In the genomic region with DNA sequence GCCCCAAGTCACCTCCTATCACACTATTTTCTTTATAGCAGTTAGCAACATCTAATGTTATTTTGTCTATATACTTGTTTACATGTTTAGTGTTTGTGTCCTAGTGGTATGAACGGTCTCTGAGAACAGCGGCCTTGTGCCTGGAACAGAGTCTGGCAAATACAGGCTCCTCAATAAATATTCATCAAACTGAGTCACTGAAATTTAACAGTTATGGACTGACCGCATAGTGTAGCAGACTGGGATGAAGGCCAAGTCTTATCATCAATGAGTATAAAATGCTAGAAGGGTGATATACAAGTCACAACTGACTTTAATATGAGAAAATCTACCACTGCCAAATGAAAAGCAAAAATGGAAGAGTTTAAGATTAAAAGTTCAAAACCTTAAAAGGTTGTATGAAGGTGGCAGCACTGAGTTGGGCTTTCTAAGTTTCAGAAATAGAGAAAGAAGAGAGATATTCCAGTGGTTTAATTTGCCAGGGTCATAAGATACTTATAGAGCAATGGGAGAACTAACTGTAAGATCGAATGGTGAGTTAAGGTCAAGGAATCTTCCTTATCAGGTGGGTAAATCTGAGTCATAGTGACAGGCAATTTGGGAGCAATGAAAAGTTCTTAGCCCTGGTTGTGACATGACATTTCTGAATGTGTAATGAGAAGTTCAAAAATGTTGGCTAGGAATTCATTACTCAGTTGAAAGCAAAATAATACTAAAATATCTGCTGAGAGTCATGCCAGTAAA, we compare ENCODE assay signal across 11 cellular contexts. TPM values are rescaled to one million over a fixed set of nuclear protein-coding genes. Genes with fewer than 3 reads are reported as not detected.
DNase-seq lines count a peak whose midpoint lies in the region; ATAC-seq and TF ChIP-seq lines count a peak whose summit lies in the region.
"Had no signal": no experiment of that assay in that cellular context is flagged by ENCODE, and none has a peak within 500 bp of the region (broad histone marks: within the 10 kb centered on the region; RNA-seq: fewer than 3 reads in every experiment).

No MANE protein-coding gene starts in this region.

- DNase-seq in AG08396 (ENCODE audit: low spot score) (peak; percentile 25), HS-5 (ENCODE audit: low read depth) (peak; percentile 73), amniotic epithelial cell (ENCODE audit: low read depth) (peak; percentile 79), left lung (no peak), midbrain (lab: John Stamatoyannopoulos, UW) (no peak), NOMO-1 treated with DMSO at 0.1 percent for 48 hours (lab: John Stamatoyannopoulos, UW; ENCODE audit: unreplicated experiment) (no peak), occipital lobe (lab: John Stamatoyannopoulos, UW) (no peak), WERI-Rb-1 (no peak)
- DNase-seq: activated T-cell treated with anti-CD3 and anti-CD28 coated beads for 4 hours, DND-41, NCI-H1436 had no signal

- intact Hi-C loops in left lung (cut with DNase I): no loop called here

- ATAC-seq in left lung: peak; percentile 39

- TF ChIP-seq CTCF in left lung (IDR thresholded peaks at IDR 0.05) (no peak), WERI-Rb-1 (IDR thresholded peaks at IDR 0.05; ENCODE audit: low read depth, low read length) (no peak)

- H3K27ac ChIP-seq in left lung (no peak overlapping the region), WERI-Rb-1 (no peak overlapping the region)

- H3K4me3 ChIP-seq in left lung (no peak overlapping the region), WERI-Rb-1 (ENCODE audit: low read depth, low read length) (no peak overlapping the region)

- H3K36me3 ChIP-seq in left lung (no peaks in the 10 kb centered on the region), WERI-Rb-1 (peaks cover 2% of the 10 kb centered on the region; the same call in 1 of the 2 replicates)

- H3K9me3 ChIP-seq in left lung: no peaks in the 10 kb centered on the region
- no peaks in the 10 kb centered on the region for H3K9me3 ChIP-seq in WERI-Rb-1 (ENCODE audit: severe bottlenecking)

- H3K27me3 ChIP-seq in left lung (no peaks in the 10 kb centered on the region), WERI-Rb-1 (ENCODE audit: insufficient read depth, low read depth, severe bottlenecking) (no peaks in the 10 kb centered on the region)

- H3K4me1 ChIP-seq in left lung: peaks cover 0 to 6% of the 10 kb centered on the region in 2 donors

RNA-seq across cellular contexts. Expression of gene ELOVL6, which starts 34.9 kb away (rescaled TPM):
- 10 to 100 TPM in 1 of 2 donors, 1 to 10 TPM in 1; 8.8 to 43.0 TPM for total RNA-seq in left lung
- 39.0 TPM for total RNA-seq in occipital lobe

Comparison
In these comparisons a context has a peak if more than half of its experiments do, and no peak if none do; other contexts are left out.
1. DNase-seq: peak in AG08396 (single experiment), HS-5 (single experiment) and amniotic epithelial cell (single experiment); none in left lung (0 of 2), midbrain (single experiment), NOMO-1 treated with DMSO at 0.1 percent for 48 hours (single experiment), occipital lobe (single experiment) and WERI-Rb-1 (single experiment).